ENCODE assay signal across 1 cellular context in the genomic region with DNA sequence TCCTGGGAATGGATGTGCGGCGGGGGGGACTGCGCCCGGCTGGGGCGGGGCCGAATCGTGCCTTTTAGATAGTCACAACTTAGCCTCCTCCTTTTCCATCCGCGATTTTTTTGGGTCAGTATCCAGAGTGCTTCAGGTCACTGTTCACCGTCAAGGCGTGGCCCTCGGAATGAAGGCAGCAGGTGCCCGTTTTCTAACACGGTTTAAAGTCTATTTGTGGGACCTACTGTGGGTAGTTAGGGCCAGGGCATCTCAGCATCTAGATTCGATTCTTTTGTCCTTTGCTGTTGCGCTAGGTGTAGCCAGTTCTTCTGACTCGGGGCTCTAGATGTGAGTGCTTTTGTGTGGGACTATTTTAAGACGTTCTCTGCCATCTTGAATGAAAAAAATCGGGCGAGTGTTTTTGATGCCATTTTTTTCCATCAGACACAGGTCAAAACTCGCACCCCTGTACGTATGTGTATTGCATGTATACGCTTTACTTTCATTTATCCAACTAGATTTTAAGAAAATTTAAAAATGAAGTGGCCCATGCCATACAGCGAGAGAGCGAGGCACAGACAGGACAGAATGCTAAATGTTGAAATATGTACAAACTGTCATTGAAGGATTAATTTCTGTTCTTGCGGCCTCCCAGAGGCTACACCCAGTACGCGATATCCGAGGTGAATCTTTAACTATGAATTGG.
TF ChIP-seq lines count a peak whose summit lies in the region.

No MANE protein-coding gene starts in this region.

TF ChIP-seq in HepG2, 621 proteins besides CTCF, POLR2A, EP300 and RAD21 (continued from another document):
- no peak for TF ChIP-seq ZFP36 (IDR thresholded peaks at IDR 0.05; ENCODE audit: borderline replicate concordance, low read depth, low read length, partially characterized antibody)
- no peak for TF ChIP-seq PHF8 (CRISPR knock-in tag; IDR thresholded peaks at IDR 0.05)
- TF ChIP-seq MTA3 (CRISPR knock-in tag; IDR thresholded peaks at IDR 0.05), result no peak
